Comparison of ENCODE assay signal across 16 cellular contexts in genomic region chr10:14244147-14244546, GRCh38.
DNase-seq lines count a peak whose midpoint lies in the region; ATAC-seq and TF ChIP-seq lines count a peak whose summit lies in the region.
"Had no signal": no experiment of that assay in that cellular context is flagged by ENCODE, and none has a peak within 500 bp of the region (broad histone marks: within the 10 kb centered on the region; RNA-seq: fewer than 3 reads in every experiment).

No MANE protein-coding gene starts in this region.

- H3K36me3 ChIP-seq in SK-N-SH (replicated peaks in 1 of 2; ENCODE audit: control insufficient read depth in 1 of 2, insufficient read depth in 2 of 2, low read length in 1 of 2) (no peaks in the 10 kb centered on the region), MG63 (no peaks in the 10 kb centered on the region), endodermal cell (ENCODE audit: control insufficient read depth, insufficient read depth, low read length) (no peaks in the 10 kb centered on the region), smooth muscle cell (ENCODE audit: low read depth) (no peaks in the 10 kb centered on the region)
- H3K36me3 ChIP-seq: gastrocnemius medialis, tibial nerve had no signal

- no peak for TF ChIP-seq EP300 in SK-N-SH (IDR thresholded peaks at IDR 0.05; ENCODE audit: borderline replicate concordance in 1 of 2, low read depth in 1 of 2, low read length in 1 of 2)

- H3K4me2 ChIP-seq in SK-N-SH, result no peak overlapping the region
- H3K4me2 ChIP-seq in smooth muscle cell, result no peak overlapping the region

- TF ChIP-seq RAD21 in SK-N-SH (IDR thresholded peaks at IDR 0.05; ENCODE audit: low read length), result no peak

- no peaks in the 10 kb centered on the region for H3F3A ChIP-seq in SK-N-SH (replicated peaks; ENCODE audit: insufficient read depth)
- no peaks in the 10 kb centered on the region for H3F3A ChIP-seq in smooth muscle cell (ENCODE audit: low read depth)

- no peak overlapping the region for H3K9ac ChIP-seq in SK-N-SH
- no peak overlapping the region for H3K9ac ChIP-seq in endodermal cell (ENCODE audit: extremely low read depth, low read length, poor library complexity, severe bottlenecking)
- no peak overlapping the region for H3K9ac ChIP-seq in smooth muscle cell (ENCODE audit: low read depth)
- H3K9ac ChIP-seq: parathyroid adenoma had no signal

- 0 out of 2 replicates have a peak, but pooled peaks cover 5% of the 10 kb centered on the region for H3K27me3 ChIP-seq in SK-N-SH (ENCODE audit: insufficient read depth)
- no peaks in the 10 kb centered on the region for H3K27me3 ChIP-seq in MG63
- no peaks in the 10 kb centered on the region for H3K27me3 ChIP-seq in endodermal cell (ENCODE audit: control insufficient read depth, insufficient read depth, low read length, poor library complexity, severe bottlenecking)
- peaks cover 19% of the 10 kb centered on the region for H3K27me3 ChIP-seq in smooth muscle cell (ENCODE audit: low read depth)
- H3K27me3 ChIP-seq: tibial nerve had no signal

- POLR2A ChIA-PET in SK-N-SH (lab: Yijun Ruan, JAX), result no interaction called here

- H3K9me3 Mint-ChIP-seq in endodermal cell, result peaks cover 3% of the 10 kb centered on the region
- H3K9me3 Mint-ChIP-seq: activated T-helper 1 cell treated with anti-CD3 and anti-CD28 coated beads, Interleukin-12 subunit alpha, Interleukin-12 subunit beta, Interleukin-2, Interleukin-4 antibody, amounts not matched to agents 30 ng/mL and 10 ng/mL and 1 ng/mL, durations not matched to agents 14 hours and 24 hours and 36 hours; T-helper 1 cell treated with Interleukin-12 subunit alpha and Interleukin-12 subunit beta and Interleukin-4 antibody, amounts not matched to agents 30 μg/mL and 1 μg/mL, for 36 hours had no signal

- H3K36me3 Mint-ChIP-seq in endodermal cell (ENCODE audit: low read depth), result no peaks in the 10 kb centered on the region

- no peak overlapping the region for H3K27ac Mint-ChIP-seq in endodermal cell
- H3K27ac Mint-ChIP-seq: activated T-helper 1 cell treated with anti-CD3 and anti-CD28 coated beads, Interleukin-12 subunit alpha, Interleukin-12 subunit beta, Interleukin-2, Interleukin-4 antibody, amounts not matched to agents 30 ng/mL and 10 ng/mL and 1 ng/mL, durations not matched to agents 14 hours and 24 hours and 36 hours; T-helper 1 cell treated with Interleukin-12 subunit alpha and Interleukin-12 subunit beta and Interleukin-4 antibody, amounts not matched to agents 30 μg/mL and 1 μg/mL, for 36 hours had no signal

- H4K20me1 ChIP-seq in SK-N-SH (ENCODE audit: insufficient read depth), result no peaks in the 10 kb centered on the region
- no peaks in the 10 kb centered on the region for H4K20me1 ChIP-seq in smooth muscle cell (ENCODE audit: low read depth)

- ATAC-seq in SK-N-SH treated with all-trans-retinoic acid at 6 μM for 48 hours (no peak), GM21360 (IDR thresholded peaks at IDR 0.05; ENCODE audit: unreplicated experiment) (no peak)
- ATAC-seq: gastrocnemius medialis had no signal

- 23% methylated on average over 3 of the region's 3 CpGs for WGBS in SK-N-SH (ENCODE audit: low lambda C conversion rate)
- 62 to 100% methylated on average over 1 to 3 of the region's 3 CpGs for WGBS in endodermal cell (ENCODE audit: insufficient coverage in 1 of 2, insufficient read length in 1 of 2), 2 experiments
- WGBS in smooth muscle cell (ENCODE audit: low lambda C conversion rate), result 41% methylated on average over 3 of the region's 3 CpGs

- no peaks in the 10 kb centered on the region for H3K27me3 Mint-ChIP-seq in endodermal cell (ENCODE audit: insufficient read depth)

- H3K9me2 ChIP-seq in SK-N-SH, result no peaks in the 10 kb centered on the region

- H3K4me1 Mint-ChIP-seq in endodermal cell, result no peaks in the 10 kb centered on the region

- H3K4me3 ChIP-seq in SK-N-SH (ENCODE audit: low read depth in 2 of 2, low read length in 1 of 2) (no peak overlapping the region), MG63 (no peak overlapping the region), endodermal cell (ENCODE audit: low read length) (no peak overlapping the region), smooth muscle cell (no peak overlapping the region)
- H3K4me3 ChIP-seq: gastrocnemius medialis, tibial nerve had no signal

- H3K79me2 ChIP-seq in SK-N-SH (ENCODE audit: insufficient read depth) (no peaks in the 10 kb centered on the region), smooth muscle cell (ENCODE audit: low read depth) (no peaks in the 10 kb centered on the region)
- H3K79me2 ChIP-seq: parathyroid adenoma had no signal

- TF ChIP-seq CTCF in SK-N-SH (IDR thresholded peaks at IDR 0.05) (peak; percentile 26; the same call in 1 of the 2 replicates), endodermal cell (conservative IDR thresholded peaks at IDR 0.05) (peak; percentile 82), smooth muscle cell (IDR thresholded peaks at IDR 0.05; ENCODE audit: borderline replicate concordance, insufficient read depth, poor library complexity, severe bottlenecking) (peak; percentile 12)

- CTCF ChIA-PET in SK-N-SH (lab: Yijun Ruan, JAX), result interaction anchor here (0.6 to 1.6 kb wide), 2 partner anchors 150 to 175 kb away, joined by 3 to 4 read pairs; no protein-coding TSS in a partner anchor

- H3K4me3 Mint-ChIP-seq in endodermal cell, result no peak overlapping the region
- H3K4me3 Mint-ChIP-seq: activated T-helper 1 cell treated with anti-CD3 and anti-CD28 coated beads, Interleukin-12 subunit alpha, Interleukin-12 subunit beta, Interleukin-2, Interleukin-4 antibody, amounts not matched to agents 30 ng/mL and 10 ng/mL and 1 ng/mL, durations not matched to agents 14 hours and 24 hours and 36 hours; T-helper 1 cell treated with Interleukin-12 subunit alpha and Interleukin-12 subunit beta and Interleukin-4 antibody, amounts not matched to agents 30 μg/mL and 1 μg/mL, for 36 hours had no signal

- H2AFZ ChIP-seq in SK-N-SH (ENCODE audit: low read depth) (no peak overlapping the region), smooth muscle cell (ENCODE audit: low read depth) (no peak overlapping the region)
- H2AFZ ChIP-seq: parathyroid adenoma had no signal

- DNase-seq in SK-N-SH (no peak), MG63 (peak; percentile 22), endodermal cell (peak; percentile 81), smooth muscle cell (lab: John Stamatoyannopoulos, UW; ENCODE audit: unreplicated experiment) (no peak), NCI-H2196 (lab: John Stamatoyannopoulos, UW; ENCODE audit: unreplicated experiment) (no peak), foreskin melanocyte (no peak)
- DNase-seq: amniotic stem cell, gastrocnemius medialis, kidney had no signal

- H3K27ac ChIP-seq in SK-N-SH (ENCODE audit: low read depth in 2 of 2, low read length in 1 of 2), result no peak overlapping the region
- no peak overlapping the region for H3K27ac ChIP-seq in endodermal cell (ENCODE audit: low read depth, low read length)
- H3K27ac ChIP-seq in smooth muscle cell (ENCODE audit: low read depth), result no peak overlapping the region
- H3K27ac ChIP-seq: gastrocnemius medialis, HL-60, parathyroid adenoma, tibial nerve had no signal

- H3K9me3 ChIP-seq in SK-N-SH (no peaks in the 10 kb centered on the region), MG63 (no peaks in the 10 kb centered on the region), endodermal cell (ENCODE audit: control insufficient read depth, low read length) (no peaks in the 10 kb centered on the region), smooth muscle cell (replicated peaks; ENCODE audit: low read depth) (no peaks in the 10 kb centered on the region)
- H3K9me3 ChIP-seq: gastrocnemius medialis, tibial nerve had no signal

- H3K4me1 ChIP-seq in SK-N-SH (ENCODE audit: control insufficient read depth in 1 of 2, insufficient read depth in 2 of 2, low read depth in 1 of 2, low read length in 1 of 2) (peaks cover 0 to 4% of the 10 kb centered on the region in 2 experiments; a peak in 1 of 4 replicates), endodermal cell (ENCODE audit: control insufficient read depth, insufficient read depth, low read length) (no peaks in the 10 kb centered on the region), smooth muscle cell (ENCODE audit: low read depth) (no peaks in the 10 kb centered on the region)
- H3K4me1 ChIP-seq: gastrocnemius medialis, parathyroid adenoma, tibial nerve had no signal

TF ChIP-seq in SK-N-SH, 30 proteins besides CTCF, POLR2A, EP300 and RAD21:
- TF ChIP-seq SMC3 (IDR thresholded peaks at IDR 0.05; ENCODE audit: low read depth, low read length), result no peak
- no peak for TF ChIP-seq EZH2phosphoT487 (IDR thresholded peaks at IDR 0.05; ENCODE audit: borderline replicate concordance, low read depth)
- TF ChIP-seq USF1 (IDR thresholded peaks at IDR 0.05; ENCODE audit: borderline replicate concordance, low read depth), result no peak
- TF ChIP-seq TAF1 (IDR thresholded peaks at IDR 0.05; ENCODE audit: borderline replicate concordance, low read depth, low read length), result no peak
- no peak for TF ChIP-seq RCOR1 (IDR thresholded peaks at IDR 0.05; ENCODE audit: low read length)
- TF ChIP-seq CHD2 (IDR thresholded peaks at IDR 0.05; ENCODE audit: low read length, partially characterized antibody), result no peak

TF ChIP-seq in SK-N-SH treated with all-trans-retinoic acid at 6 μM for 48 hours, 23 proteins besides CTCF, POLR2A, EP300 and RAD21 (continues in another document):
- TF ChIP-seq TOX (CRISPR knock-in tag; IDR thresholded peaks at IDR 0.05; ENCODE audit: borderline replicate concordance) (no peak), BACH2 (CRISPR knock-in tag; IDR thresholded peaks at IDR 0.05; ENCODE audit: borderline replicate concordance) (no peak), SNAI2 (CRISPR knock-in tag; IDR thresholded peaks at IDR 0.05) (no peak), OSR1 (CRISPR knock-in tag; IDR thresholded peaks at IDR 0.05) (no peak), ISL1 (CRISPR knock-in tag; IDR thresholded peaks at IDR 0.05) (no peak), ZNF70 (CRISPR knock-in tag; IDR thresholded peaks at IDR 0.05) (no peak), POU6F1 (CRISPR knock-in tag; IDR thresholded peaks at IDR 0.05; ENCODE audit: borderline replicate concordance, low read depth) (no peak), ZNF565 (CRISPR knock-in tag; conservative IDR thresholded peaks at IDR 0.05; ENCODE audit: low read depth) (no peak), ZFP30 (CRISPR knock-in tag; IDR thresholded peaks at IDR 0.05) (no peak), ESRRG (CRISPR knock-in tag; IDR thresholded peaks at IDR 0.05) (no peak), PPARA (CRISPR knock-in tag; IDR thresholded peaks at IDR 0.05; ENCODE audit: borderline replicate concordance) (no peak)

Comparison
In these comparisons a context has a peak if more than half of its experiments do, and no peak if none do; other contexts are left out.
1. DNase-seq: peak in MG63 (single experiment) and endodermal cell (single experiment); none in SK-N-SH (single experiment), smooth muscle cell (single experiment), NCI-H2196 (single experiment) and foreskin melanocyte (single experiment).
2. CTCF ChIP-seq: peak in every context shown above with its lines; median percentile 82 in endodermal cell; 26 in SK-N-SH; 12 in smooth muscle cell.